14 cellular contexts compared by ENCODE assay signal in the genomic region with DNA sequence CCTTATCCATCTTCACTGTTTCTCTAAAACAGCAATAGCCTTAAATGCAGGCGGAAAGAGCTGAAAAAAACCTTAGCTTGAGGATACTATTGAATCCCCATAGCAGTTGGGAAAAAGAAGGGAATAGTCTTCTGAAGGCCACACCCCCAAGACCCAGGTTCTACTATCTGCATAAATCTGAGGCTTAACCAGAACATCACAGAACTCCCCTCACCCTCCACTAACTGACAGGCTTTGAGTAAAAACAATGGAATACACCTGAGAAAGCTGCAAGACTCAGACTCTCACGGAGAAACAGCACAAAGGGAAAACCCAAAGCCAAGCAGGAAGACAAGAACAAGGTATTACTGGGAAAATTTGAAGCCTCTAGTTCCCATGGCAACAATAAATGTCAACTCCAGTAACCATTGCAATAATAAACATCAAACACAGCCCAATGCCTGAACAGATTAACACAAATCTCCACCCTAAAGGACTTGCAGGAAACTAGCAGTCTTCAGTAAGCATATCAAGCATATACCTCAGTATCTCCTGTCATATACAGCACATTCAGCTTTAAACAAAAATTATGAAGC. TPM values are rescaled to one million over a fixed set of nuclear protein-coding genes. Genes with fewer than 3 reads are reported as not detected.
DNase-seq lines count a peak whose midpoint lies in the region; ATAC-seq, FAIRE-seq and TF ChIP-seq lines count a peak whose summit lies in the region.
"Had no signal": no experiment of that assay in that cellular context is flagged by ENCODE, and none has a peak within 500 bp of the region (broad histone marks: within the 10 kb centered on the region; RNA-seq: fewer than 3 reads in every experiment).

No MANE protein-coding gene starts in this region.

- H4K20me1 ChIP-seq in fibroblast of lung (ENCODE audit: control insufficient read depth, extremely low read depth, insufficient read depth, low read length), result no peaks in the 10 kb centered on the region

- intact Hi-C loops in Caco-2 (cut with micrococcal nuclease; ENCODE audit: unreplicated experiment), result no loop called here

- H3K27me3 ChIP-seq in SJSA1 (replicated peaks) (no peaks in the 10 kb centered on the region), fibroblast of lung (ENCODE audit: control insufficient read depth, insufficient read depth, low read length) (no peaks in the 10 kb centered on the region), Caco-2 (replicated peaks; ENCODE audit: control insufficient read depth, insufficient read depth, low read length) (no peaks in the 10 kb centered on the region), gastroesophageal sphincter (no peaks in the 10 kb centered on the region)
- H3K27me3 ChIP-seq: stomach had no signal

- H3K4me3 ChIP-seq in SJSA1 (no peak overlapping the region), fibroblast of lung (replicated peaks in 1 of 4; ENCODE audit: control extremely low read depth in 1 of 4, insufficient read depth in 1 of 4, low read depth in 3 of 4, low read length in 4 of 4) (no peak overlapping the region), Caco-2 (ENCODE audit: low read depth, low read length) (no peak overlapping the region), gastroesophageal sphincter (no peak overlapping the region)
- H3K4me3 ChIP-seq: stomach had no signal

- H3K27ac Mint-ChIP-seq in nephron progenitor cell (peak overlapping the region; percentile 73), Caco-2 (ENCODE audit: unreplicated experiment) (no peak overlapping the region)
- H3K27ac Mint-ChIP-seq: activated naive CD8-positive, alpha-beta T cell treated with anti-CD3 and anti-CD28 coated beads for 36 hours; B cell; natural killer cell treated with Interleukin-12 subunit alpha and Interleukin-12 subunit beta and Interleukin-15 and Interleukin-18, amount 100 ng/mL, for 72 hours had no signal

- H3K36me3 Mint-ChIP-seq in nephron progenitor cell (ENCODE audit: low read depth) (peaks cover 33% of the 10 kb centered on the region), Caco-2 (ENCODE audit: insufficient read depth, unreplicated experiment) (peaks cover 9% of the 10 kb centered on the region)
- H3K36me3 Mint-ChIP-seq: natural killer cell treated with Interleukin-12 subunit alpha and Interleukin-12 subunit beta and Interleukin-15 and Interleukin-18, amount 100 ng/mL, for 72 hours had no signal

- TF ChIP-seq POLR2A in H54 (IDR thresholded peaks at IDR 0.05; ENCODE audit: low read depth, low read length) (no peak), gastroesophageal sphincter (IDR thresholded peaks at IDR 0.05) (no peak)

- H3K9me3 Mint-ChIP-seq in nephron progenitor cell (peaks cover 17% of the 10 kb centered on the region), Caco-2 (ENCODE audit: unreplicated experiment) (peaks cover 13% of the 10 kb centered on the region)
- H3K9me3 Mint-ChIP-seq: natural killer cell treated with Interleukin-12 subunit alpha and Interleukin-12 subunit beta and Interleukin-15 and Interleukin-18, amount 100 ng/mL, for 72 hours had no signal

- CTCF ChIA-PET in Caco-2 (lab: Charles Lee), result no interaction called here

- H3K9ac ChIP-seq in fibroblast of lung (ENCODE audit: insufficient read depth, low read length), result no peak overlapping the region

- H3K4me2 ChIP-seq in fibroblast of lung (ENCODE audit: extremely low read depth, insufficient read depth, low read length), result no peak overlapping the region

- H3K36me3 ChIP-seq in SJSA1 (no peaks in the 10 kb centered on the region), fibroblast of lung (ENCODE audit: control insufficient read depth, insufficient read depth, low read length) (no peaks in the 10 kb centered on the region), Caco-2 (ENCODE audit: control insufficient read depth, insufficient read depth, low read length) (no peaks in the 10 kb centered on the region), gastroesophageal sphincter (no peaks in the 10 kb centered on the region)

- POLR2A ChIA-PET in Caco-2 (lab: Charles Lee), result no interaction called here

- no peaks in the 10 kb centered on the region for H3K9me3 ChIP-seq in SJSA1 (replicated peaks)
- no peaks in the 10 kb centered on the region for H3K9me3 ChIP-seq in fibroblast of lung (ENCODE audit: control insufficient read depth, insufficient read depth, low read depth, low read length)
- H3K9me3 ChIP-seq in Caco-2, result no peaks in the 10 kb centered on the region; the same call in 1 of the 2 replicates
- no peaks in the 10 kb centered on the region for H3K9me3 ChIP-seq in gastroesophageal sphincter

- no peak overlapping the region for H3K4me3 Mint-ChIP-seq in nephron progenitor cell
- H3K4me3 Mint-ChIP-seq in Caco-2 (ENCODE audit: unreplicated experiment), result no peak overlapping the region
- H3K4me3 Mint-ChIP-seq: activated naive CD8-positive, alpha-beta T cell treated with anti-CD3 and anti-CD28 coated beads for 36 hours; B cell; natural killer cell treated with Interleukin-12 subunit alpha and Interleukin-12 subunit beta and Interleukin-15 and Interleukin-18, amount 100 ng/mL, for 72 hours had no signal

- WGBS in gastroesophageal sphincter (ENCODE audit: low coverage in 1 of 2), 2 donors, result 51 to 70% methylated on average over 1 to 2 of the region's 2 CpGs

- TF ChIP-seq CTCF in fibroblast of lung (conservative IDR thresholded peaks at IDR 0.05 in 1 of 2, IDR thresholded peaks at IDR 0.05 in 1 of 2; ENCODE audit: low read depth in 1 of 2, low read length in 2 of 2) (no peak), nephron progenitor cell (IDR thresholded peaks at IDR 0.05) (no peak), Caco-2 (IDR thresholded peaks at IDR 0.05; ENCODE audit: insufficient read depth in 1 of 2, low read depth in 1 of 2, low read length in 1 of 2, severe bottlenecking in 1 of 2, unreplicated experiment in 1 of 2) (no peak), gastroesophageal sphincter (IDR thresholded peaks at IDR 0.05) (no peak)

- no TSS peak for BruUV-seq in Caco-2 (replicated peaks; lab: Mats Ljungman, UMichigan)

- FAIRE-seq in H54 (lab: Jason Lieb, UNC) (peak; percentile 36), RCC 7860 (lab: Jason Lieb, UNC) (no peak)

- H3K27ac ChIP-seq in SJSA1 (peak overlapping the region; percentile 25), fibroblast of lung (ENCODE audit: insufficient read depth, low read length) (no peak overlapping the region), gastroesophageal sphincter (no peak overlapping the region)
- H3K27ac ChIP-seq: stomach had no signal

- H3K79me2 ChIP-seq in fibroblast of lung (ENCODE audit: control insufficient read depth, insufficient read depth, low read length), result no peaks in the 10 kb centered on the region

- DNase-seq in H54 (ENCODE audit: insufficient read length, low spot score), result no peak
- peak in 1 of 2 experiments; percentile 43 for DNase-seq in SJSA1 (ENCODE audit: low read depth in 1 of 2, low spot score in 2 of 2)
- peak; percentile 18 to 33 for DNase-seq in fibroblast of lung (ENCODE audit: low read depth in 2 of 2)
- DNase-seq in nephron progenitor cell, result no peak
- no peak for DNase-seq in RCC 7860 (ENCODE audit: low spot score)
- DNase-seq in Caco-2, result no peak
- no peak for DNase-seq in activated naive CD4-positive, alpha-beta T cell treated with Interleukin-2 at 50 U/mL for 16 hours
- DNase-seq: activated naive CD8-positive, alpha-beta T cell treated with anti-CD3 and anti-CD28 coated beads for 36 hours; DND-41; NCI-H2081 treated with DMSO at 0.1 percent for 48 hours; stomach had no signal

- H3K4me1 Mint-ChIP-seq in nephron progenitor cell (peaks cover 29% of the 10 kb centered on the region), Caco-2 (ENCODE audit: low read depth, unreplicated experiment) (peaks cover 14% of the 10 kb centered on the region)
- H3K4me1 Mint-ChIP-seq: B cell had no signal

- no peak for ATAC-seq in gastroesophageal sphincter
- ATAC-seq: natural killer cell treated with Interleukin-12 subunit alpha and Interleukin-12 subunit beta and Interleukin-15 and Interleukin-18, amount 100 ng/mL, for 72 hours had no signal

- no peak for TF ChIP-seq EP300 in gastroesophageal sphincter (IDR thresholded peaks at IDR 0.05)

- no peak overlapping the region for H2AFZ ChIP-seq in fibroblast of lung (ENCODE audit: low read length)

- H3K4me1 ChIP-seq in SJSA1 (replicated peaks), result peaks cover 23% of the 10 kb centered on the region
- H3K4me1 ChIP-seq in fibroblast of lung (ENCODE audit: control insufficient read depth, extremely low read depth, insufficient read depth, low read length), result no peaks in the 10 kb centered on the region
- peaks cover 12% of the 10 kb centered on the region; the same call in 1 of the 2 replicates for H3K4me1 ChIP-seq in Caco-2
- H3K4me1 ChIP-seq in gastroesophageal sphincter, result peaks cover 0 to 40% (median 0%) of the 10 kb centered on the region in 3 donors

- H3K27me3 Mint-ChIP-seq in nephron progenitor cell (ENCODE audit: low read depth, poor library complexity) (peaks cover 4% of the 10 kb centered on the region), Caco-2 (ENCODE audit: insufficient read depth, unreplicated experiment) (no peaks in the 10 kb centered on the region)
- H3K27me3 Mint-ChIP-seq: activated naive CD8-positive, alpha-beta T cell treated with anti-CD3 and anti-CD28 coated beads for 36 hours; B cell; natural killer cell treated with Interleukin-12 subunit alpha and Interleukin-12 subunit beta and Interleukin-15 and Interleukin-18, amount 100 ng/mL, for 72 hours had no signal

RNA-seq across cellular contexts. Expression of a gene that starts 56.4 kb away (rescaled TPM):
- total RNA-seq in SJSA1 (2014; rRNA removed; shearing (Covaris generic)), result 7.9 and 11.4 TPM in 2 replicates
- total RNA-seq in fibroblast of lung (14.6 and 16.8 TPM in 2 replicates), Caco-2 (2022) (26.0 and 27.8 TPM in 2 replicates), gastroesophageal sphincter (10 to 100 TPM; 20.3 to 32.7 (median 28.1) TPM)
- 12.7 and 16.2 TPM in 2 replicates for polyA plus RNA-seq in fibroblast of lung
- 7.1 and 12.2 TPM in 2 replicates for polyA plus RNA-seq in fibroblast of lung (2012)
- 7.0 and 16.1 TPM in 2 replicates for polyA minus RNA-seq in fibroblast of lung (ENCODE audit: low replicate concordance)

Comparison
In these comparisons a context has a peak if more than half of its experiments do, and no peak if none do; other contexts are left out.
1. DNase-seq: peak in fibroblast of lung (2 of 2); none in H54 (single experiment), nephron progenitor cell (single experiment), RCC 7860 (single experiment), Caco-2 (0 of 2) and activated naive CD4-positive, alpha-beta T cell treated with Interleukin-2 at 50 U/mL for 16 hours (single experiment).